ENCODE assay signal across 26 cellular contexts in the genomic region with DNA sequence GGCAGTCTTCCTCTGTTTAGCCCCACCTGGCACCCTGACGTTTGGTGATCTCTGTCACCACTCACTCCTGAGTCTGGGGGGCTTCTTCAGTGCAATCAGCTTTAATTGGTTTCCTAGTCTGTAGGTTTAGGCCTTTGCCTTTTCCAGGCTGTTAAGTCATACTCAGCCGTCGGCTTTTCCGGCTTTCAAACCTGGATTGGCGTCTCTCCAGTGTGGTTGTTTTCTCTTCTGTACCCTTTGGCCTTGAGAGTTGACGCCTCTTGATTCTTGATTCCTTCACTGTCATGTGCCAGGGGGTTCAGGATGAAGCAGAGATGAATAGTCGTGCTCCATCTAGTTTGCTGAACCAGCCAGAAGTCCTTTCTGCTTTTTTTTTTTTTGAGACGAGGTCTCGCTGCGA. TPM values are rescaled to one million over a fixed set of nuclear protein-coding genes. Genes with fewer than 3 reads are reported as not detected.
DNase-seq lines count a peak whose midpoint lies in the region; ATAC-seq, FAIRE-seq and TF ChIP-seq lines count a peak whose summit lies in the region.
"Had no signal": no experiment of that assay in that cellular context is flagged by ENCODE, and none has a peak within 500 bp of the region (broad histone marks: within the 10 kb centered on the region; RNA-seq: fewer than 3 reads in every experiment).

No MANE protein-coding gene starts in this region.

- in situ Hi-C loops in HepG2 (cut with HindIII; ENCODE audit: extremely low pct_ligation_motif_present, low pct_unique_long_range_greater_than_20kb), result no loop called here

- peaks cover 0 to 6% (median under 1%) of the 10 kb centered on the region in 4 donors for H3K4me1 ChIP-seq in liver (ENCODE audit: control insufficient read depth in 4 of 4, insufficient read depth in 4 of 4, low read length in 3 of 4)
- H3K4me1 ChIP-seq in HepG2 (ENCODE audit: insufficient read depth, low read length), result peaks cover 35% of the 10 kb centered on the region
- peaks cover 0 to 12% (median 4%) of the 10 kb centered on the region in 4 donors for H3K4me1 ChIP-seq in right lobe of liver
- H3K4me1 ChIP-seq in stomach, result peaks cover 0 to 14% (median 11%) of the 10 kb centered on the region in 4 donors
- H3K4me1 ChIP-seq: A549, BE2C, HAP-1 had no signal

- H3K9ac ChIP-seq in liver (ENCODE audit: low read depth in 1 of 2, low read length in 2 of 2) (no peak overlapping the region), HepG2 (ENCODE audit: insufficient read depth, low read depth, low read length) (no peak overlapping the region)
- H3K9ac ChIP-seq: BLaER1 treated with 17β-estradiol and CSF1 and Interleukin-3, amounts not matched to agents 10 nM and 100 nM had no signal

- TF ChIP-seq CTCF in liver (IDR thresholded peaks at IDR 0.05; ENCODE audit: low read depth, low read length, missing input control) (no peak), HepG2 (CRISPR knock-in tag; IDR thresholded peaks at IDR 0.05) (no peak), right lobe of liver (IDR thresholded peaks at IDR 0.05) (no peak), stomach (IDR thresholded peaks at IDR 0.05) (no peak), foreskin fibroblast (IDR thresholded peaks at IDR 0.05; ENCODE audit: low read depth, low read length) (no peak)

- no peak for ATAC-seq in HepG2
- peak; percentile 62 to 90 (median 79) for ATAC-seq in right lobe of liver
- no peak for ATAC-seq in HG03520 (IDR thresholded peaks at IDR 0.05; ENCODE audit: unreplicated experiment)
- ATAC-seq: A549, GM12878 had no signal

- H3K9me3 ChIP-seq in liver (ENCODE audit: control insufficient read depth in 4 of 4, low read length in 3 of 4), result no peaks in the 10 kb centered on the region
- no peaks in the 10 kb centered on the region for H3K9me3 ChIP-seq in HepG2 (ENCODE audit: low read length)
- H3K9me3 ChIP-seq in right lobe of liver, result no peaks in the 10 kb centered on the region
- H3K9me3 ChIP-seq in stomach, result no peaks in the 10 kb centered on the region
- H3K9me3 ChIP-seq: A549; BE2C; BLaER1 treated with 17β-estradiol and CSF1 and Interleukin-3, amounts not matched to agents 10 nM and 100 nM had no signal

- TF ChIP-seq RAD21 in liver (IDR thresholded peaks at IDR 0.05) (peak in 1 of 2 donors; percentile 6), HepG2 (CRISPR knock-in tag; IDR thresholded peaks at IDR 0.05) (no peak)

- TF ChIP-seq POLR2A in HepG2 (IDR thresholded peaks at IDR 0.05; ENCODE audit: insufficient read depth in 1 of 2, low read depth in 2 of 2, low read length in 2 of 2) (no peak), right lobe of liver (IDR thresholded peaks at IDR 0.05) (no peak), stomach (IDR thresholded peaks at IDR 0.05) (no peak)

- H2AFZ ChIP-seq in HepG2 (ENCODE audit: low read length), result no peak overlapping the region

- no TSS peak for BruUV-seq in HepG2 (replicated peaks; lab: Mats Ljungman, UMichigan)

- no peak overlapping the region for H3K4me2 ChIP-seq in HepG2 (ENCODE audit: low read depth, low read length)
- H3K4me2 ChIP-seq: A549; BLaER1 treated with 17β-estradiol and CSF1 and Interleukin-3, amounts not matched to agents 10 nM and 100 nM had no signal

- H3K4me3 ChIP-seq in liver (ENCODE audit: low read depth in 1 of 3, low read length in 3 of 3), result no peak overlapping the region
- no peak overlapping the region for H3K4me3 ChIP-seq in HepG2 (replicated peaks in 1 of 3; ENCODE audit: insufficient read depth in 1 of 3, low read depth in 2 of 3, low read length in 3 of 3)
- no peak overlapping the region for H3K4me3 ChIP-seq in right lobe of liver
- no peak overlapping the region for H3K4me3 ChIP-seq in stomach
- H3K4me3 ChIP-seq in foreskin fibroblast (ENCODE audit: low read depth in 1 of 2, low read length in 2 of 2), result no peak overlapping the region
- H3K4me3 ChIP-seq: A549; BLaER1 treated with 17β-estradiol and CSF1 and Interleukin-3, amounts not matched to agents 10 nM and 100 nM; GM12878; HAP-1 had no signal

- H3K27ac ChIP-seq in liver (ENCODE audit: low read depth in 1 of 2, low read length in 2 of 2), result no peak overlapping the region
- no peak overlapping the region for H3K27ac ChIP-seq in HepG2 (ENCODE audit: extremely low read length, insufficient read depth, low read length)
- peak overlapping the region in 1 of 3 donors; percentile 36 for H3K27ac ChIP-seq in right lobe of liver
- no peak overlapping the region for H3K27ac ChIP-seq in stomach
- H3K27ac ChIP-seq: A549; BLaER1 treated with 17β-estradiol and CSF1 and Interleukin-3, amounts not matched to agents 10 nM and 100 nM had no signal

- WGBS in liver, result 47% methylated on average over 10 of the region's 10 CpGs
- 72% methylated on average over 10 of the region's 10 CpGs for WGBS in HepG2 (ENCODE audit: low lambda C conversion rate)
- whole genome bisulfite sequencing in right lobe of liver (ENCODE audit: insufficient coverage, low coverage, low lambda C conversion rate, missing lambda C conversion rate), result 42% methylated on average over 9 of the region's 10 CpGs
- 56 to 67% (median 61%) methylated on average over 10 of the region's 10 CpGs for WGBS in stomach, 5 donors

- FAIRE-seq in HepG2 (lab: Jason Lieb, UNC), result no peak
- FAIRE-seq: A549, D721Med, GM12878, GM18507, H54 had no signal

- intact Hi-C loops in HepG2 (cut with micrococcal nuclease; ENCODE audit: unreplicated experiment), result no loop called here
- intact Hi-C loops in right lobe of liver (cut with DNase I), result no loop called here
- intact Hi-C loops in stomach (cut with DNase I; ENCODE audit: low total_unique reads), result no loop called here

- no peak for DNase-seq in HepG2 (ENCODE audit: low spot score)
- peak in 2 of 3 donors; percentile 50 to 56 for DNase-seq in right lobe of liver
- DNase-seq in stomach, result peak; percentile 30
- no peak for DNase-seq in foreskin fibroblast
- DNase-seq: 8988T; ACHN; AML-193; BE2C; CD4-positive, alpha-beta T cell; CD8-positive, alpha-beta memory T cell; DMS 273 treated with DMSO at 0.1 percent for 48 hours; DMS79; EL; GDM1; GOT3; HFFc6 had no signal

- H4K20me1 ChIP-seq in HepG2 (ENCODE audit: insufficient read depth, low read length), result no peaks in the 10 kb centered on the region
- H4K20me1 ChIP-seq: BLaER1 treated with 17β-estradiol and CSF1 and Interleukin-3, amounts not matched to agents 10 nM and 100 nM had no signal

- no peak for TF ChIP-seq EP300 in HepG2 (IDR thresholded peaks at IDR 0.05; ENCODE audit: low read depth in 2 of 2, low read length in 2 of 2)
- TF ChIP-seq EP300 in HepG2 (CRISPR knock-in tag; IDR thresholded peaks at IDR 0.05; ENCODE audit: borderline replicate concordance), result no peak
- TF ChIP-seq EP300 in stomach (IDR thresholded peaks at IDR 0.05), result no peak

- H3K79me2 ChIP-seq in HepG2 (ENCODE audit: insufficient read depth, low read length), result no peaks in the 10 kb centered on the region

- CTCF ChIA-PET in HepG2 (lab: Yijun Ruan, JAX; ENCODE audit: low intra/inter-chr PET ratio, low total read pairs), result no interaction called here

- POLR2A ChIA-PET in HepG2 (lab: Yijun Ruan, JAX), result no interaction called here

- no peaks in the 10 kb centered on the region for H3K36me3 ChIP-seq in liver (ENCODE audit: control insufficient read depth in 4 of 4, insufficient read depth in 3 of 4, low read depth in 1 of 4, low read length in 3 of 4)
- H3K36me3 ChIP-seq in HepG2 (replicated peaks in 1 of 2; ENCODE audit: control insufficient read depth in 1 of 2, insufficient read depth in 2 of 2, low read length in 2 of 2), result no peaks in the 10 kb centered on the region; a peak in 1 of 5 replicates
- no peaks in the 10 kb centered on the region for H3K36me3 ChIP-seq in right lobe of liver
- no peaks in the 10 kb centered on the region for H3K36me3 ChIP-seq in stomach
- H3K36me3 ChIP-seq: BE2C; BLaER1 treated with 17β-estradiol and CSF1 and Interleukin-3, amounts not matched to agents 10 nM and 100 nM; HAP-1 had no signal

- H3K27me3 ChIP-seq in liver (ENCODE audit: control insufficient read depth in 4 of 4, insufficient read depth in 4 of 4, low read length in 3 of 4), result no peaks in the 10 kb centered on the region
- no peaks in the 10 kb centered on the region for H3K27me3 ChIP-seq in HepG2 (ENCODE audit: control insufficient read depth in 1 of 2, insufficient read depth in 2 of 2, low read length in 2 of 2)
- no peaks in the 10 kb centered on the region for H3K27me3 ChIP-seq in right lobe of liver
- no peaks in the 10 kb centered on the region for H3K27me3 ChIP-seq in stomach
- H3K27me3 ChIP-seq: BLaER1 treated with 17β-estradiol and CSF1 and Interleukin-3, amounts not matched to agents 10 nM and 100 nM had no signal

TF ChIP-seq in liver, 16 proteins besides CTCF, POLR2A, EP300 and RAD21 (continues in another document):
- TF ChIP-seq SP1 (IDR thresholded peaks at IDR 0.05) (peak; percentile 31), RXRA (IDR thresholded peaks at IDR 0.05) (peak; percentile 12 to 16)

TF ChIP-seq in HepG2, 621 proteins besides CTCF, POLR2A, EP300 and RAD21 (continues in another document):
- no peak for TF ChIP-seq FOXC1 (CRISPR knock-in tag; IDR thresholded peaks at IDR 0.05; ENCODE audit: borderline replicate concordance)

RNA-seq across cellular contexts. Expression of gene NCMAP, which starts 24.9 kb away (rescaled TPM):
- total RNA-seq in liver (1 to 10 TPM in 1 of 2 donors, under 1 TPM in 1; 0.67 to 4.8 TPM), HepG2 (2016; rRNA removed; fragmentation: Illumina TruSeq; extraction: Trizol) (2.7 and 2.9 TPM in 2 replicates), right lobe of liver (1 to 10 TPM in 3 of 6 experiments, under 1 TPM in 3; 0.81 to 2.6 (median 0.99) TPM), stomach (1 to 10 TPM in 3 of 5 donors, under 1 TPM in 2; 0.29 to 9.3 (median 3.9) TPM)
- polyA plus RNA-seq in liver (under 1 TPM; 0.31 to 0.56 TPM), HepG2 (2011; rRNA removed) (20.0 and 22.0 TPM in 2 replicates), stomach (1 to 10 TPM; 2.4 to 5.0 (median 4.3) TPM)
- 1.1 and 1.7 TPM in 2 replicates for total RNA-seq in HepG2 (2016; cell fraction: cytosol; rRNA removed; fragmentation: Illumina TruSeq; extraction: Trizol; ENCODE audit: low read depth)
- total RNA-seq in HepG2 (2016; cell fraction: insoluble cytoplasmic fraction; rRNA removed; fragmentation: Illumina TruSeq; extraction: Trizol), result 2.5 and 2.7 TPM in 2 replicates
- 3.6 and 4.1 TPM in 2 replicates for total RNA-seq in HepG2 (2016; cell fraction: membrane; rRNA removed; fragmentation: Illumina TruSeq; extraction: Trizol)
- total RNA-seq in HepG2 (2016; cell fraction: nucleus; rRNA removed; fragmentation: Illumina TruSeq; extraction: Trizol), result 1.3 and 1.7 TPM in 2 replicates
- 16.3 and 22.0 TPM in 2 replicates for polyA plus RNA-seq in HepG2 (2011; cell fraction: cytosol; rRNA removed)
- 6.2 and 8.2 TPM in 2 replicates for polyA plus RNA-seq in HepG2 (2011; cell fraction: nucleus; rRNA removed)
- 9.9 and 19.2 TPM in 2 replicates for polyA plus RNA-seq in HepG2 (2012)
- polyA plus RNA-seq in HepG2 (2016; cell fraction: cytosol; fragmentation: Illumina TruSeq; extraction: Trizol; ENCODE audit: low read depth), result 1.1 and 1.6 TPM in 2 replicates
- 2.0 and 2.2 TPM in 2 replicates for polyA plus RNA-seq in HepG2 (2016; cell fraction: insoluble cytoplasmic fraction; fragmentation: Illumina TruSeq; extraction: Trizol; ENCODE audit: low read depth)
- 2.3 and 3.2 TPM in 2 replicates for polyA plus RNA-seq in HepG2 (2016; cell fraction: membrane; fragmentation: Illumina TruSeq; extraction: Trizol; ENCODE audit: low read depth)
- polyA plus RNA-seq in HepG2 (2016; cell fraction: nucleus; fragmentation: Illumina TruSeq; extraction: Trizol; ENCODE audit: insufficient read depth, low read depth), result 2.1 and 2.3 TPM in 2 replicates
- polyA minus RNA-seq in HepG2 (2011; rRNA and poly(A)+ RNA removed; ENCODE audit: low replicate concordance), result 28.8 TPM in 1 of 2 replicates, not detected in the other
- 13.1 and 18.4 TPM in 2 replicates for polyA minus RNA-seq in HepG2 (2011; cell fraction: cytosol; rRNA and poly(A)+ RNA removed)
- polyA minus RNA-seq in HepG2 (2011; cell fraction: nucleus; rRNA and poly(A)+ RNA removed), result 6.2 and 9.0 TPM in 2 replicates
- total RNA-seq: CD4-positive, alpha-beta T cell; GM12878; HFFc6 had no signal
- polyA plus RNA-seq: CD14-positive monocyte; CD8-positive, alpha-beta memory T cell; GM12878 had no signal

Comparison
In these comparisons a context has a peak if more than half of its experiments do, and no peak if none do; other contexts are left out.
1. ATAC-seq: peak in right lobe of liver (4 of 4); none in HepG2 (single experiment) and HG03520 (single experiment).
2. DNase-seq: peak in right lobe of liver (2 of 3) and stomach (single experiment); none in HepG2 (single experiment) and foreskin fibroblast (0 of 2).